9 cellular contexts compared by ENCODE assay signal in genomic region chr17:61401280-61402072, GRCh38. TPM values are rescaled to one million over a fixed set of nuclear protein-coding genes. Genes with fewer than 3 reads are reported as not detected.
DNase-seq lines count a peak whose midpoint lies in the region; ATAC-seq and TF ChIP-seq lines count a peak whose summit lies in the region.
"Had no signal": no experiment of that assay in that cellular context is flagged by ENCODE, and none has a peak within 500 bp of the region (broad histone marks: within the 10 kb centered on the region; RNA-seq: fewer than 3 reads in every experiment).

No MANE protein-coding gene starts in this region.

- H3K4ac ChIP-seq in IMR-90 (ENCODE audit: low read depth, low read length), result peak overlapping the region; percentile 92

- H3K79me1 ChIP-seq in IMR-90 (ENCODE audit: low read depth in 1 of 2, low read length in 2 of 2), result no peaks in the 10 kb centered on the region

- no peaks in the 10 kb centered on the region for H3K36me3 Mint-ChIP-seq in stimulated activated memory B cell treated with anti-CD40 and anti-IgM and Interleukin-4, amounts not matched to agents 10 μg/mL and 1 μg/mL and 100 μg/mL, for 72 hours

- peak overlapping the region; percentile 64 for H4K91ac ChIP-seq in IMR-90 (ENCODE audit: insufficient read depth, low read depth, low read length)

- CTCF ChIA-PET in IMR-90 (lab: Yijun Ruan, JAX), result no interaction called here

- H2BK15ac ChIP-seq in IMR-90 (ENCODE audit: low read depth, low read length), result 0 out of 3 replicates have a peak overlapping the region, but pooled peaks have one; percentile 19

- H4K5ac ChIP-seq in IMR-90 (ENCODE audit: low read depth, low read length), result peak overlapping the region; percentile 65

- H3K4me1 Mint-ChIP-seq in stimulated activated memory B cell treated with anti-CD40 and anti-IgM and Interleukin-4, amounts not matched to agents 10 μg/mL and 1 μg/mL and 100 μg/mL, for 72 hours, result peaks cover 32% of the 10 kb centered on the region

- WGBS in IMR-90 (ENCODE audit: extremely low coverage in 2 of 2, insufficient read length in 1 of 2), 2 experiments, result 0% methylated on average over 10 of the region's 29 CpGs; no CpG with 5 or more reads in 1 of the 2 experiments

- H2BK5ac ChIP-seq in IMR-90 (ENCODE audit: low read depth, low read length, poor library complexity, severe bottlenecking), result peak overlapping the region; percentile 91

- peaks cover 69% of the 10 kb centered on the region for H3K27me3 Mint-ChIP-seq in stimulated activated memory B cell treated with anti-CD40 and anti-IgM and Interleukin-4, amounts not matched to agents 10 μg/mL and 1 μg/mL and 100 μg/mL, for 72 hours

- no peak for TF ChIP-seq POLR2A in IMR-90 (IDR thresholded peaks at IDR 0.05; ENCODE audit: low read depth, low read length)

- peak overlapping the region; percentile 98 for H3K4me3 ChIP-seq in IMR-90 (ENCODE audit: insufficient read depth, low read depth, low read length)
- peak overlapping the region; percentile 64 to 83 for H3K4me3 ChIP-seq in ascending aorta
- H3K4me3 ChIP-seq in H7 (ENCODE audit: insufficient read depth, low read depth, low read length), result no peak overlapping the region; the same call in 1 of the 2 replicates

- H3K9me1 ChIP-seq in IMR-90 (ENCODE audit: insufficient read depth, low read length), result no peaks in the 10 kb centered on the region

- H3K23ac ChIP-seq in IMR-90 (ENCODE audit: low read depth, low read length), result peak overlapping the region; percentile 99

- intact Hi-C loops in IMR-90 (cut with micrococcal nuclease), result loop anchor here (1.0 kb wide), 1 partner anchor 657 kb away; no protein-coding TSS in a partner anchor
- intact Hi-C loops in ascending aorta (cut with DNase I), result loop anchor here (5.0 kb wide), 1 partner anchor 526 kb away; the partner anchor contains the start of gene INTS2

- H3K4me2 ChIP-seq in IMR-90 (ENCODE audit: low read depth, low read length), result peak overlapping the region; percentile 83

- POLR2A ChIA-PET in IMR-90 (lab: Charles Lee; ENCODE audit: unreplicated experiment), result interaction anchor here (0.6 to 2.6 kb wide), 3 partner anchors 11 to 241 kb away, joined by 4 to 7 read pairs (median 5); no protein-coding TSS in a partner anchor

- H3K27ac Mint-ChIP-seq in stimulated activated memory B cell treated with anti-CD40 and anti-IgM and Interleukin-4, amounts not matched to agents 10 μg/mL and 1 μg/mL and 100 μg/mL, for 72 hours, result no peak overlapping the region
- H3K27ac Mint-ChIP-seq: activated naive CD4-positive, alpha-beta T cell treated with anti-CD3 and anti-CD28 coated beads for 36 hours had no signal

- H3K4me3 Mint-ChIP-seq in stimulated activated memory B cell treated with anti-CD40 and anti-IgM and Interleukin-4, amounts not matched to agents 10 μg/mL and 1 μg/mL and 100 μg/mL, for 72 hours, result peak overlapping the region; percentile 68

- TF ChIP-seq RAD21 in IMR-90 (IDR thresholded peaks at IDR 0.05; ENCODE audit: low read length), result peak; percentile 4; the same call in 1 of the 2 replicates

- H3K9me3 ChIP-seq in IMR-90 (ENCODE audit: control insufficient read depth, insufficient read depth, low read length) (no peaks in the 10 kb centered on the region), ascending aorta (no peaks in the 10 kb centered on the region)

- H3K27ac ChIP-seq in IMR-90 (ENCODE audit: insufficient read depth, low read length) (peak overlapping the region; percentile 100), ascending aorta (peak overlapping the region; percentile 84 to 92), layer of hippocampus (ENCODE audit: low read depth, low read length) (peak overlapping the region; percentile 71)

- H4K8ac ChIP-seq in IMR-90 (ENCODE audit: low read depth in 2 of 2, low read length in 2 of 2), result peak overlapping the region; percentile 54 to 64; a peak in 3 of 4 replicates

- no peak for ATAC-seq in IMR-90 (ENCODE audit: low read depth)
- no peak for ATAC-seq in stimulated activated memory B cell treated with anti-CD40 and anti-IgM and Interleukin-4, amounts not matched to agents 10 μg/mL and 1 μg/mL and 100 μg/mL, for 72 hours

- H3K36me3 ChIP-seq in IMR-90 (ENCODE audit: control insufficient read depth, insufficient read depth, low read length), result peaks cover 58% of the 10 kb centered on the region
- peaks cover 14 to 31% of the 10 kb centered on the region in 2 donors for H3K36me3 ChIP-seq in ascending aorta
- no peaks in the 10 kb centered on the region for H3K36me3 ChIP-seq in H7 (replicated peaks; ENCODE audit: control insufficient read depth, insufficient read depth, low read length)

- DNase-seq in IMR-90, result peak; percentile 54
- DNase-seq in ascending aorta (ENCODE audit: low spot score in 2 of 2), result no peak
- no peak for DNase-seq in GOT3 (lab: John Stamatoyannopoulos, UW)
- no peak for DNase-seq in H7
- no peak for DNase-seq in NCI-H82 (lab: John Stamatoyannopoulos, UW)
- no peak for DNase-seq in activated CD4-positive, alpha-beta T cell treated with anti-CD3 and anti-CD28 coated beads, Interleukin-2, amount 50 U/mL, for 1 hour
- DNase-seq: activated naive CD4-positive, alpha-beta T cell treated with anti-CD3 and anti-CD28 coated beads for 36 hours had no signal

- peak overlapping the region; percentile 96 for H3K18ac ChIP-seq in IMR-90 (ENCODE audit: low read depth, low read length)

- peak overlapping the region; percentile 94 for H2AK5ac ChIP-seq in IMR-90 (ENCODE audit: low read depth, low read length)

- H2AK9ac ChIP-seq in IMR-90 (replicated peaks; ENCODE audit: low read depth, low read length, poor library complexity), result peak overlapping the region; percentile 98

- no peaks in the 10 kb centered on the region for H3K9me3 Mint-ChIP-seq in stimulated activated memory B cell treated with anti-CD40 and anti-IgM and Interleukin-4, amounts not matched to agents 10 μg/mL and 1 μg/mL and 100 μg/mL, for 72 hours
- H3K9me3 Mint-ChIP-seq: activated naive CD4-positive, alpha-beta T cell treated with anti-CD3 and anti-CD28 coated beads for 36 hours had no signal

- H3K14ac ChIP-seq in IMR-90 (replicated peaks; ENCODE audit: low read depth, low read length), result peak overlapping the region; percentile 99

- H3K56ac ChIP-seq in IMR-90 (ENCODE audit: extremely low read depth, insufficient read depth, low read length), result peak overlapping the region; percentile 86

- peaks cover 47% of the 10 kb centered on the region for H4K20me1 ChIP-seq in IMR-90 (ENCODE audit: insufficient read depth, low read length)

- in situ Hi-C loops in IMR-90 (cut with MboI; ENCODE audit: low sequenced_read_pairs), result no loop called here

- peak overlapping the region; percentile 49; the same call in 1 of the 2 replicates for H2BK20ac ChIP-seq in IMR-90 (ENCODE audit: low read depth, low read length)

- peak overlapping the region; percentile 100 for H3K9ac ChIP-seq in IMR-90 (ENCODE audit: low read depth, low read length)

- H2AFZ ChIP-seq in IMR-90 (replicated peaks; ENCODE audit: low read length, poor library complexity), result peak overlapping the region; percentile 70

- peaks cover 11% of the 10 kb centered on the region for H3K4me1 ChIP-seq in IMR-90 (ENCODE audit: control insufficient read depth, insufficient read depth, low read length)
- peaks cover 0 to 24% of the 10 kb centered on the region in 2 donors for H3K4me1 ChIP-seq in ascending aorta

- no peaks in the 10 kb centered on the region for H3K27me3 ChIP-seq in IMR-90 (ENCODE audit: control insufficient read depth, insufficient read depth, low read length)
- H3K27me3 ChIP-seq in ascending aorta, result peaks cover 4% of the 10 kb centered on the region
- H3K27me3 ChIP-seq in layer of hippocampus (ENCODE audit: control insufficient read depth, insufficient read depth, low read length), result peaks cover 74% of the 10 kb centered on the region
- peaks cover 97% of the 10 kb centered on the region for H3K27me3 ChIP-seq in H7 (ENCODE audit: control insufficient read depth, insufficient read depth, low read length)

- dilution Hi-C loops in IMR-90 (cut with HindIII; ENCODE audit: low sequenced_read_pairs, unreplicated experiment), result no loop called here

- BruUV-seq in IMR-90 (replicated peaks; lab: Mats Ljungman, UMichigan), result no TSS peak

- no peak for TF ChIP-seq CTCF in IMR-90 (conservative IDR thresholded peaks at IDR 0.05; ENCODE audit: low read depth, low read length)
- TF ChIP-seq CTCF in ascending aorta (IDR thresholded peaks at IDR 0.05), result no peak

- peak overlapping the region; percentile 80 for H2BK120ac ChIP-seq in IMR-90 (ENCODE audit: low read depth, low read length)

TF ChIP-seq in IMR-90, 13 proteins besides CTCF, POLR2A, EP300 and RAD21 (continues in another document):
- TF ChIP-seq SMC3 (IDR thresholded peaks at IDR 0.05; ENCODE audit: low read depth, low read length), result no peak
- no peak for TF ChIP-seq RCOR1 (IDR thresholded peaks at IDR 0.05; ENCODE audit: insufficient replicate concordance, low read length)
- TF ChIP-seq RFX5 (IDR thresholded peaks at IDR 0.05; ENCODE audit: low read depth, low read length), result no peak
- TF ChIP-seq CEBPB (IDR thresholded peaks at IDR 0.05; ENCODE audit: low read depth, low read length), result no peak
- no peak for TF ChIP-seq MXI1 (IDR thresholded peaks at IDR 0.05; ENCODE audit: borderline replicate concordance, low read depth, low read length)
- TF ChIP-seq MAZ (IDR thresholded peaks at IDR 0.05; ENCODE audit: borderline replicate concordance, low read depth, low read length), result no peak
- TF ChIP-seq FOS (IDR thresholded peaks at IDR 0.05; ENCODE audit: low read depth, low read length), result no peak
- no peak for TF ChIP-seq ELK1 (IDR thresholded peaks at IDR 0.05; ENCODE audit: borderline replicate concordance, low read depth, low read length)

RNA-seq across cellular contexts. Expression of gene TBX2, which starts 1.8 kb away (rescaled TPM):
- 20.1 and 23.6 TPM in 2 replicates for total RNA-seq in IMR-90 (2012; rRNA removed)
- 64.1 and 69.2 TPM in 2 replicates for polyA plus RNA-seq in IMR-90 (2012; rRNA removed)
- 41.5 and 81.3 TPM in 2 replicates for polyA plus RNA-seq in IMR-90 (2012; cell fraction: cytosol; rRNA removed)
- polyA plus RNA-seq in IMR-90 (2012; cell fraction: nucleus; rRNA removed; ENCODE audit: low replicate concordance), result 159 and 319 TPM in 2 replicates
- total RNA-seq in ascending aorta, result 100 TPM
- not detected in 2 replicates for total RNA-seq in H7 (2014; rRNA removed; shearing (Covaris generic))
- total RNA-seq: activated naive CD4-positive, alpha-beta T cell treated with anti-CD3 and anti-CD28 coated beads for 36 hours had no signal

RNA-seq across cellular contexts. Expression of gene TBX4, which starts 50.7 kb away (rescaled TPM):
- total RNA-seq in IMR-90 (2012; rRNA removed), result 0.28 TPM in 1 of 2 replicates, not detected in the other
- 0.05 TPM in 1 of 2 replicates, not detected in the other for polyA plus RNA-seq in IMR-90 (2012; rRNA removed)
- 0.04 TPM in 1 of 2 replicates, not detected in the other for polyA plus RNA-seq in IMR-90 (2012; cell fraction: cytosol; rRNA removed)
- 0.12 and 0.23 TPM in 2 replicates for polyA plus RNA-seq in IMR-90 (2012; cell fraction: nucleus; rRNA removed; ENCODE audit: low replicate concordance)
- not detected for total RNA-seq in ascending aorta
- not detected in 2 replicates for total RNA-seq in H7 (2014; rRNA removed; shearing (Covaris generic))
- total RNA-seq: activated naive CD4-positive, alpha-beta T cell treated with anti-CD3 and anti-CD28 coated beads for 36 hours had no signal

Comparison
In these comparisons a context has a peak if more than half of its experiments do, and no peak if none do; other contexts are left out.
1. RNA of gene TBX2, which starts 1.8 kb away (total RNA-seq): 100 TPM in ascending aorta (single experiment) and 20.1 to 23.6 TPM in IMR-90; not detected in H7; every median in the first group is over 10 times any median in the second.
2. Peak in every context shown above with its lines, with median percentiles within 50 percentile points of each other: H3K27ac ChIP-seq.